ENCODE assay signal across 2 cellular contexts in genomic region chr3:168097381-168097780, GRCh38.
TF ChIP-seq lines count a peak whose summit lies in the region.

No MANE protein-coding gene starts in this region.

TF ChIP-seq in HCT116, 20 proteins besides CTCF, POLR2A, EP300 and RAD21:
- TF ChIP-seq EZH2phosphoT487 (IDR thresholded peaks at IDR 0.05; ENCODE audit: borderline replicate concordance), result no peak
- no peak for TF ChIP-seq CEBPB (IDR thresholded peaks at IDR 0.05; ENCODE audit: low read depth)
- TF ChIP-seq EGR1 (IDR thresholded peaks at IDR 0.05; ENCODE audit: low read depth), result no peak
- no peak for TF ChIP-seq EZH2 (IDR thresholded peaks at IDR 0.05)
- no peak for TF ChIP-seq ZBTB33 (IDR thresholded peaks at IDR 0.05; ENCODE audit: extremely low read depth, insufficient replicate concordance, low read length)
- no peak for TF ChIP-seq FOSL1 (IDR thresholded peaks at IDR 0.05; ENCODE audit: low read depth)
- TF ChIP-seq ZNF274 (IDR thresholded peaks at IDR 0.05; ENCODE audit: low read depth, low read length), result no peak
- no peak for TF ChIP-seq ELF1 (IDR thresholded peaks at IDR 0.05; ENCODE audit: borderline replicate concordance, low read depth)
- TF ChIP-seq POLR2AphosphoS5 (IDR thresholded peaks at IDR 0.05; ENCODE audit: low read depth, low read length), result no peak
- no peak for TF ChIP-seq SRF (IDR thresholded peaks at IDR 0.05; ENCODE audit: low read depth)
- no peak for TF ChIP-seq MAX (IDR thresholded peaks at IDR 0.05)
- no peak for TF ChIP-seq JUND (IDR thresholded peaks at IDR 0.05)
- no peak for TF ChIP-seq CBX3 (IDR thresholded peaks at IDR 0.05; ENCODE audit: low read depth)
- TF ChIP-seq YY1 (IDR thresholded peaks at IDR 0.05; ENCODE audit: extremely low read depth, insufficient replicate concordance, low read depth, low read length), result no peak
- TF ChIP-seq ATF3 (IDR thresholded peaks at IDR 0.05), result no peak
- no peak for TF ChIP-seq TCF7L2 (IDR thresholded peaks at IDR 0.05; ENCODE audit: borderline replicate concordance, extremely low read depth, insufficient read depth, insufficient read length)
- no peak for TF ChIP-seq SP1 (IDR thresholded peaks at IDR 0.05; ENCODE audit: low read depth)

TF ChIP-seq in K562, 482 proteins besides CTCF, POLR2A, EP300 and RAD21:
- TF ChIP-seq NFE2 (IDR thresholded peaks at IDR 0.05; ENCODE audit: low read depth) (no peak), ADNP (tag; IDR thresholded peaks at IDR 0.05) (0 out of 2 replicates have a peak, but pooled peaks have one; percentile 27), DIDO1 (tag; IDR thresholded peaks at IDR 0.05; ENCODE audit: low read depth) (no peak), ZNF316 (IDR thresholded peaks at IDR 0.05) (peak; percentile 45)
